ENCODE assay signal across 25 cellular contexts in genomic region chr16:88530858-88531203, GRCh38. TPM values are rescaled to one million over a fixed set of nuclear protein-coding genes. Genes with fewer than 3 reads are reported as not detected.
DNase-seq lines count a peak whose midpoint lies in the region; ATAC-seq and TF ChIP-seq lines count a peak whose summit lies in the region.
"Had no signal": no experiment of that assay in that cellular context is flagged by ENCODE, and none has a peak within 500 bp of the region (broad histone marks: within the 10 kb centered on the region; RNA-seq: fewer than 3 reads in every experiment).

No MANE protein-coding gene starts in this region.

- H3K36me3 ChIP-seq in PC-9 (ENCODE audit: low read depth) (no peaks in the 10 kb centered on the region), transverse colon (no peaks in the 10 kb centered on the region)

- intact Hi-C loops in activated CD4-positive, alpha-beta T cell treated with anti-CD3 and anti-CD28 coated beads for 36 hours (cut with DNase I, micrococcal nuclease), result no loop called here
- intact Hi-C loops in activated B cell treated with CpG ODN at 0.5 μM for 24 hours (cut with micrococcal nuclease), result no loop called here
- intact Hi-C loops in PC-9 (cut with micrococcal nuclease; ENCODE audit: unreplicated experiment), result no loop called here
- intact Hi-C loops in transverse colon (cut with DNase I; ENCODE audit: low total_unique reads), result no loop called here

- H3K27ac ChIP-seq in PC-9 (no peak overlapping the region), transverse colon (no peak overlapping the region)
- H3K27ac ChIP-seq: esophagus muscularis mucosa, foreskin keratinocyte, testis, WERI-Rb-1 had no signal

- no peak overlapping the region for H3K4me3 ChIP-seq in PC-9
- H3K4me3 ChIP-seq in transverse colon, result no peak overlapping the region
- H3K4me3 ChIP-seq: esophagus muscularis mucosa, GM23338, testis had no signal

- H3K9me3 ChIP-seq in PC-9 (ENCODE audit: insufficient read depth, low read depth), result no peaks in the 10 kb centered on the region
- no peaks in the 10 kb centered on the region for H3K9me3 ChIP-seq in transverse colon
- H3K9me3 ChIP-seq: esophagus muscularis mucosa, SK-N-SH, testis had no signal

- peaks cover 8% of the 10 kb centered on the region; the same call in 1 of the 2 replicates for H3K79me2 ChIP-seq in PC-9 (ENCODE audit: low read depth)

- in situ Hi-C loops in transverse colon (cut with MboI; ENCODE audit: low pct_ligation_motif_present in 1 of 4, low pct_unique_long_range_greater_than_20kb in 1 of 4, low sequenced_read_pairs in 3 of 4), result no loop called here

- POLR2A ChIA-PET in activated CD4-positive, alpha-beta T cell treated with anti-CD3 and anti-CD28 coated beads for 36 hours (lab: Charles Lee), result interaction anchor here (0.6 kb wide), 1 partner anchor 567 kb away, joined by 3 read pairs; no protein-coding TSS in a partner anchor
- POLR2A ChIA-PET in activated B cell treated with CpG ODN at 0.5 μM for 24 hours (lab: Charles Lee) (no interaction called here), PC-9 (lab: Charles Lee; ENCODE audit: unreplicated experiment) (no interaction called here)

- peaks cover 6% of the 10 kb centered on the region; the same call in 1 of the 2 replicates for H4K20me1 ChIP-seq in PC-9 (ENCODE audit: insufficient read depth)

- no peaks in the 10 kb centered on the region for H3K27me3 ChIP-seq in PC-9 (ENCODE audit: insufficient read depth, low read depth)
- H3K27me3 ChIP-seq in transverse colon, result no peaks in the 10 kb centered on the region
- H3K27me3 ChIP-seq: foreskin keratinocyte, testis had no signal

- no peak for TF ChIP-seq POLR2A in transverse colon (IDR thresholded peaks at IDR 0.05)

- no peak overlapping the region for H3K4me3 Mint-ChIP-seq in activated CD4-positive, alpha-beta T cell treated with anti-CD3 and anti-CD28 coated beads for 36 hours
- H3K4me3 Mint-ChIP-seq in activated B cell treated with CpG ODN at 0.5 μM for 24 hours, result no peak overlapping the region
- no peak overlapping the region for H3K4me3 Mint-ChIP-seq in mesothelial cell of epicardium
- H3K4me3 Mint-ChIP-seq: CD8-positive, alpha-beta T cell; GM23338 had no signal

- BruUV-seq in PC-9 (replicated peaks; lab: Mats Ljungman, UMichigan), result no TSS peak

- H3K4me2 ChIP-seq in PC-9, result no peak overlapping the region
- H3K4me2 ChIP-seq: GM23338, SK-N-SH had no signal

- peak overlapping the region; percentile 14 for H3K27ac Mint-ChIP-seq in activated CD4-positive, alpha-beta T cell treated with anti-CD3 and anti-CD28 coated beads for 36 hours
- peak overlapping the region; percentile 63 for H3K27ac Mint-ChIP-seq in activated B cell treated with CpG ODN at 0.5 μM for 24 hours
- H3K27ac Mint-ChIP-seq in mesothelial cell of epicardium, result peak overlapping the region; percentile 16
- H3K27ac Mint-ChIP-seq: CD8-positive, alpha-beta T cell; GM23338 had no signal

- CTCF ChIA-PET in activated CD4-positive, alpha-beta T cell treated with anti-CD3 and anti-CD28 coated beads for 36 hours (lab: Charles Lee), result no interaction called here
- CTCF ChIA-PET in activated B cell treated with CpG ODN at 0.5 μM for 24 hours (lab: Charles Lee), result no interaction called here
- CTCF ChIA-PET in PC-9 (lab: Charles Lee), result no interaction called here

- 71 to 87% methylated on average over 4 to 9 of the region's 11 CpGs for WGBS in transverse colon (ENCODE audit: low coverage in 1 of 2), 2 donors

- H3K4me1 Mint-ChIP-seq in activated CD4-positive, alpha-beta T cell treated with anti-CD3 and anti-CD28 coated beads for 36 hours, result peaks cover 6% of the 10 kb centered on the region
- H3K4me1 Mint-ChIP-seq in activated B cell treated with CpG ODN at 0.5 μM for 24 hours (peaks cover 10% of the 10 kb centered on the region), mesothelial cell of epicardium (peaks cover 17% of the 10 kb centered on the region)

- peaks cover 4% of the 10 kb centered on the region for H3K36me3 Mint-ChIP-seq in activated CD4-positive, alpha-beta T cell treated with anti-CD3 and anti-CD28 coated beads for 36 hours (ENCODE audit: low read depth)
- H3K36me3 Mint-ChIP-seq in activated B cell treated with CpG ODN at 0.5 μM for 24 hours (ENCODE audit: low read depth) (peaks cover 7% of the 10 kb centered on the region), mesothelial cell of epicardium (peaks cover 10% of the 10 kb centered on the region)

- H3K4me1 ChIP-seq in PC-9 (replicated peaks; ENCODE audit: insufficient read depth), result peaks cover 6% of the 10 kb centered on the region
- H3K4me1 ChIP-seq in transverse colon, result peaks cover 12 to 37% (median 27%) of the 10 kb centered on the region in 4 donors
- H3K4me1 ChIP-seq: foreskin keratinocyte had no signal

- no peak overlapping the region for H2AFZ ChIP-seq in PC-9
- H2AFZ ChIP-seq: GM23338 had no signal

- ATAC-seq in activated CD4-positive, alpha-beta T cell treated with anti-CD3 and anti-CD28 coated beads for 36 hours, result no peak
- no peak for ATAC-seq in activated B cell treated with CpG ODN at 0.5 μM for 24 hours (ENCODE audit: low read depth)
- ATAC-seq: CD8-positive, alpha-beta T cell; foreskin keratinocyte; GM23338; left colon had no signal

- no peak for TF ChIP-seq EP300 in transverse colon (IDR thresholded peaks at IDR 0.05; ENCODE audit: low read depth)

- no peak for TF ChIP-seq CTCF in activated B cell treated with CpG ODN at 0.5 μM for 24 hours (IDR thresholded peaks at IDR 0.05)
- TF ChIP-seq CTCF in mesothelial cell of epicardium (IDR thresholded peaks at IDR 0.05; ENCODE audit: unreplicated experiment), result no peak
- no peak for TF ChIP-seq CTCF in PC-9 (conservative IDR thresholded peaks at IDR 0.05)
- no peak for TF ChIP-seq CTCF in transverse colon (IDR thresholded peaks at IDR 0.05)

- DNase-seq in activated CD4-positive, alpha-beta T cell treated with anti-CD3 and anti-CD28 coated beads for 36 hours, result peak; percentile 5
- no peak for DNase-seq in activated CD4-positive, alpha-beta T cell treated with anti-CD3 and anti-CD28 coated beads, Interleukin-2, amount 50 U/mL, for 4 hours
- DNase-seq in HUDEP-2 (lab: John Stamatoyannopoulos, UW; ENCODE audit: unreplicated experiment in 76 of 76) (peak in 69 of 76 experiments; percentile 21 to 83 (median 61)), activated B cell treated with CpG ODN at 0.5 μM for 24 hours (no peak), mesothelial cell of epicardium (ENCODE audit: low spot score in 2 of 2, unreplicated experiment in 2 of 2) (no peak), NCI-H187 treated with DMSO at 0.1 percent for 48 hours (lab: John Stamatoyannopoulos, UW) (no peak), PC-9 (no peak), transverse colon (no peak)
- DNase-seq: activated naive CD4-positive, alpha-beta T cell treated with Interleukin-2 at 50 U/mL for 16 hours; DMS153; foreskin keratinocyte; left colon; NCI-H1105; NCI-H2081; NCI-H2227 treated with DMSO at 0.1 percent for 48 hours; NCI-H526 treated with DMSO at 0.1 percent for 48 hours; SK-N-SH; stimulated activated naive CD4-positive, alpha-beta T cell treated with Interleukin-2 at 50 U/mL for 16 hours; T-helper 2 cell; testis; WERI-Rb-1 had no signal

- H3K9me2 ChIP-seq in PC-9 (ENCODE audit: insufficient read depth), result no peaks in the 10 kb centered on the region
- H3K9me2 ChIP-seq: SK-N-SH had no signal

- H3K9me3 Mint-ChIP-seq in activated CD4-positive, alpha-beta T cell treated with anti-CD3 and anti-CD28 coated beads for 36 hours (ENCODE audit: low read depth), result no peaks in the 10 kb centered on the region
- H3K9me3 Mint-ChIP-seq in activated B cell treated with CpG ODN at 0.5 μM for 24 hours, result no peaks in the 10 kb centered on the region
- no peaks in the 10 kb centered on the region for H3K9me3 Mint-ChIP-seq in mesothelial cell of epicardium
- H3K9me3 Mint-ChIP-seq: CD8-positive, alpha-beta T cell; GM23338; IgD-negative memory B cell had no signal

- H3F3A ChIP-seq in PC-9 (ENCODE audit: insufficient read depth, low read depth), result peaks cover 2% of the 10 kb centered on the region; the same call in 1 of the 2 replicates

- no peaks in the 10 kb centered on the region for H3K27me3 Mint-ChIP-seq in activated CD4-positive, alpha-beta T cell treated with anti-CD3 and anti-CD28 coated beads for 36 hours
- H3K27me3 Mint-ChIP-seq in activated B cell treated with CpG ODN at 0.5 μM for 24 hours (no peaks in the 10 kb centered on the region), mesothelial cell of epicardium (ENCODE audit: low read depth) (no peaks in the 10 kb centered on the region)
- H3K27me3 Mint-ChIP-seq: IgD-negative memory B cell had no signal

RNA-seq across cellular contexts. Expression of gene ZC3H18, which starts 39.4 kb away (rescaled TPM):
- total RNA-seq in activated CD4-positive, alpha-beta T cell treated with anti-CD3 and anti-CD28 coated beads for 36 hours, result 10 to 100 TPM; 70.0 to 76.4 TPM
- 61.7 and 74.2 TPM in 2 replicates for total RNA-seq in activated B cell treated with CpG ODN at 0.5 μM for 24 hours
- total RNA-seq in mesothelial cell of epicardium, result 59.9 to 64.9 TPM (median 62.2 TPM) in 3 replicates
- 76.4 and 78.4 TPM in 2 replicates for total RNA-seq in PC-9 (2021)
- 10 to 100 TPM; 17.9 to 50.5 (median 25.5) TPM for total RNA-seq in transverse colon

Comparison
In these comparisons a context has a peak if more than half of its experiments do, and no peak if none do; other contexts are left out.
1. DNase-seq: peak in activated CD4-positive, alpha-beta T cell treated with anti-CD3 and anti-CD28 coated beads for 36 hours (single experiment) and HUDEP-2 (69 of 76); none in activated CD4-positive, alpha-beta T cell treated with anti-CD3 and anti-CD28 coated beads, Interleukin-2, amount 50 U/mL, for 4 hours (0 of 2), activated B cell treated with CpG ODN at 0.5 μM for 24 hours (single experiment), mesothelial cell of epicardium (0 of 2), NCI-H187 treated with DMSO at 0.1 percent for 48 hours (single experiment), PC-9 (0 of 2) and transverse colon (single experiment).
2. Peak in every context shown above with its lines, with median percentiles within 50 percentile points of each other: H3K27ac Mint-ChIP-seq.